Comparison of ENCODE assay signal across 2 cellular contexts in genomic region chr12:49370539-49370938, GRCh38.
TF ChIP-seq lines count a peak whose summit lies in the region.

No MANE protein-coding gene starts in this region.

TF ChIP-seq in HEK293, 187 proteins besides CTCF, POLR2A, EP300 and RAD21:
- TF ChIP-seq ZNF121 (tag by site-specific recombination; IDR thresholded peaks at IDR 0.05) = peak; percentile 96
- TF ChIP-seq ZNF214 (tag by site-specific recombination; IDR thresholded peaks at IDR 0.05; ENCODE audit: borderline replicate concordance) = no peak

TF ChIP-seq in GM12878, 131 proteins besides CTCF, POLR2A, EP300 and RAD21:
- TF ChIP-seq ZBTB40 (IDR thresholded peaks at IDR 0.05; ENCODE audit: borderline replicate concordance) = no peak
- TF ChIP-seq WRNIP1 (IDR thresholded peaks at IDR 0.05; ENCODE audit: borderline replicate concordance, low read depth, low read length) = 0 out of 2 replicates have a peak, but pooled peaks have one; percentile 59
- peak; percentile 14; the same call in 1 of the 2 replicates for TF ChIP-seq MLLT1 (IDR thresholded peaks at IDR 0.05)
